ENCODE assay signal across 12 cellular contexts in genomic region chr7:76011437-76011836, GRCh38. TPM values are rescaled to one million over a fixed set of nuclear protein-coding genes. Genes with fewer than 3 reads are reported as not detected.
DNase-seq lines count a peak whose midpoint lies in the region; ATAC-seq lines count a peak whose summit lies in the region.
"Had no signal": no experiment of that assay in that cellular context is flagged by ENCODE, and none has a peak within 500 bp of the region (broad histone marks: within the 10 kb centered on the region; RNA-seq: fewer than 3 reads in every experiment).

No MANE protein-coding gene starts in this region.

- no peaks in the 10 kb centered on the region for H3K9me3 ChIP-seq in CD4-positive, CD25-positive, alpha-beta regulatory T cell (ENCODE audit: control insufficient read depth in 2 of 2, low read length in 2 of 2)

- no peak overlapping the region for H3K4me3 Mint-ChIP-seq in CD4-positive, CD25-positive, alpha-beta regulatory T cell
- H3K4me3 Mint-ChIP-seq in activated CD8-positive, alpha-beta memory T cell treated with anti-CD3 and anti-CD28 coated beads, Interleukin-2, amount 10 ng/mL, durations not matched to agents 7 days and 5 days: no peak overlapping the region

- H3K36me3 Mint-ChIP-seq in CD4-positive, CD25-positive, alpha-beta regulatory T cell: peaks cover 26% of the 10 kb centered on the region
- H3K36me3 Mint-ChIP-seq in activated CD8-positive, alpha-beta memory T cell treated with anti-CD3 and anti-CD28 coated beads, Interleukin-2, amount 10 ng/mL, durations not matched to agents 7 days and 5 days: peaks cover 30% of the 10 kb centered on the region

- no peak overlapping the region for H3K9ac ChIP-seq in rectal smooth muscle tissue (ENCODE audit: low read length)

- H3K36me3 ChIP-seq in CD4-positive, CD25-positive, alpha-beta regulatory T cell (ENCODE audit: control insufficient read depth, insufficient read depth, low read length): peaks cover 11% of the 10 kb centered on the region
- H3K36me3 ChIP-seq in rectal smooth muscle tissue (ENCODE audit: control insufficient read depth, insufficient read depth, low read length): peaks cover 2% of the 10 kb centered on the region

- peak overlapping the region in 2 of 3 donors; percentile 28 to 57 for H3K27ac Mint-ChIP-seq in CD4-positive, CD25-positive, alpha-beta regulatory T cell
- H3K27ac Mint-ChIP-seq in activated CD8-positive, alpha-beta memory T cell treated with anti-CD3 and anti-CD28 coated beads, Interleukin-2, amount 10 ng/mL, durations not matched to agents 7 days and 5 days: no peak overlapping the region

- no peak overlapping the region for H3K4me3 ChIP-seq in CD4-positive, CD25-positive, alpha-beta regulatory T cell (ENCODE audit: low read depth, low read length)
- H3K4me3 ChIP-seq in rectal smooth muscle tissue (ENCODE audit: low read length): no peak overlapping the region

- H3K4me1 ChIP-seq in CD4-positive, CD25-positive, alpha-beta regulatory T cell (ENCODE audit: control insufficient read depth, insufficient read depth, low read length, poor library complexity, severe bottlenecking): peaks cover 22% of the 10 kb centered on the region
- H3K4me1 ChIP-seq in rectal smooth muscle tissue (ENCODE audit: control insufficient read depth, insufficient read depth, low read length): peaks cover 4% of the 10 kb centered on the region

- intact Hi-C loops in left cardiac atrium (cut with DNase I): no loop called here

- H3K27me3 Mint-ChIP-seq in CD4-positive, CD25-positive, alpha-beta regulatory T cell: no peaks in the 10 kb centered on the region
- no peaks in the 10 kb centered on the region for H3K27me3 Mint-ChIP-seq in activated CD8-positive, alpha-beta memory T cell treated with anti-CD3 and anti-CD28 coated beads, Interleukin-2, amount 10 ng/mL, durations not matched to agents 7 days and 5 days

- CTCF ChIA-PET in activated CD8-positive, alpha-beta memory T cell treated with anti-CD3 and anti-CD28 coated beads, Interleukin-2, amount 10 ng/mL, durations not matched to agents 7 days and 5 days (lab: Charles Lee): interaction anchor here (0.5 to 1.9 kb wide), 4 partner anchors 9 to 158 kb away, joined by 3 to 16 read pairs (median 3); no protein-coding TSS in a partner anchor

- no peak for DNase-seq in CD4-positive, CD25-positive, alpha-beta regulatory T cell
- DNase-seq in amniotic epithelial cell (ENCODE audit: low read depth): peak; percentile 49
- DNase-seq in left cardiac atrium: peak; percentile 78
- DNase-seq in activated CD8-positive, alpha-beta memory T cell treated with anti-CD3 and anti-CD28 coated beads, Interleukin-2, amount 50 U/mL, for 4 hours: no peak
- DNase-seq in MV-4-11 (lab: John Stamatoyannopoulos, UW): no peak
- no peak for DNase-seq in activated CD8-positive, alpha-beta memory T cell treated with anti-CD3 and anti-CD28 coated beads, Interleukin-2, amount 10 ng/mL, durations not matched to agents 7 days and 5 days
- no peak for DNase-seq in SK-N-DZ (ENCODE audit: low spot score)
- DNase-seq: activated CD4-positive, alpha-beta T cell treated with anti-CD3 and anti-CD28 coated beads, Interleukin-2, amount 50 U/mL, for 4 hours; NCI-H2081 treated with DMSO at 0.1 percent for 48 hours; occipital lobe; SHP77 treated with DMSO at 0.1 percent for 48 hours had no signal

- peaks cover 4 to 30% (median 27%) of the 10 kb centered on the region in 4 donors for H3K4me1 Mint-ChIP-seq in CD4-positive, CD25-positive, alpha-beta regulatory T cell
- H3K4me1 Mint-ChIP-seq in activated CD8-positive, alpha-beta memory T cell treated with anti-CD3 and anti-CD28 coated beads, Interleukin-2, amount 10 ng/mL, durations not matched to agents 7 days and 5 days: peaks cover 25% of the 10 kb centered on the region

- ATAC-seq in CD4-positive, CD25-positive, alpha-beta regulatory T cell (ENCODE audit: low read depth in 2 of 2): no peak
- peak; percentile 85 to 94 for ATAC-seq in left cardiac atrium
- ATAC-seq in activated CD8-positive, alpha-beta memory T cell treated with anti-CD3 and anti-CD28 coated beads, Interleukin-2, amount 10 ng/mL, durations not matched to agents 7 days and 5 days: no peak

- H3K9me3 Mint-ChIP-seq in CD4-positive, CD25-positive, alpha-beta regulatory T cell: no peaks in the 10 kb centered on the region
- no peaks in the 10 kb centered on the region for H3K9me3 Mint-ChIP-seq in activated CD8-positive, alpha-beta memory T cell treated with anti-CD3 and anti-CD28 coated beads, Interleukin-2, amount 10 ng/mL, durations not matched to agents 7 days and 5 days (ENCODE audit: low read depth)

- H3K27ac ChIP-seq in CD4-positive, CD25-positive, alpha-beta regulatory T cell (ENCODE audit: insufficient read depth, low read length, poor library complexity, severe bottlenecking): no peak overlapping the region
- peak overlapping the region; percentile 68 for H3K27ac ChIP-seq in rectal smooth muscle tissue (ENCODE audit: low read depth, low read length)

- no peaks in the 10 kb centered on the region for H3K27me3 ChIP-seq in CD4-positive, CD25-positive, alpha-beta regulatory T cell (ENCODE audit: control insufficient read depth, insufficient read depth, low read length)
- H3K27me3 ChIP-seq in rectal smooth muscle tissue (ENCODE audit: control insufficient read depth, insufficient read depth, low read length): no peaks in the 10 kb centered on the region

RNA-seq across cellular contexts. Expression of gene TMEM120A, which starts 17.0 kb away (rescaled TPM):
- 51.5 TPM for total RNA-seq in CD4-positive, CD25-positive, alpha-beta regulatory T cell
- 10 to 100 TPM; 41.9 to 66.5 (median 62.1) TPM for polyA plus RNA-seq in CD4-positive, CD25-positive, alpha-beta regulatory T cell
- 10 to 100 TPM; 63.5 to 98.3 TPM for total RNA-seq in left cardiac atrium
- total RNA-seq in activated CD8-positive, alpha-beta memory T cell treated with anti-CD3 and anti-CD28 coated beads, Interleukin-2, amount 10 ng/mL, durations not matched to agents 7 days and 5 days: 10 to 100 TPM; 25.4 to 27.0 TPM
- polyA plus RNA-seq in SK-N-DZ (2014; cell fraction: cytosol; rRNA removed): 20.5 and 25.9 TPM in 2 replicates
- polyA plus RNA-seq in SK-N-DZ (2014; cell fraction: nucleus; rRNA removed): 30.2 and 33.7 TPM in 2 replicates

RNA-seq across cellular contexts. Expression of gene STYXL1, which starts 36.4 kb away (rescaled TPM):
- 16.8 TPM for total RNA-seq in CD4-positive, CD25-positive, alpha-beta regulatory T cell
- polyA plus RNA-seq in CD4-positive, CD25-positive, alpha-beta regulatory T cell: 10 to 100 TPM; 61.9 to 80.8 (median 64.6) TPM
- 10 to 100 TPM in 1 of 2 donors, 1 to 10 TPM in 1; 8.2 to 24.1 TPM for total RNA-seq in left cardiac atrium
- total RNA-seq in activated CD8-positive, alpha-beta memory T cell treated with anti-CD3 and anti-CD28 coated beads, Interleukin-2, amount 10 ng/mL, durations not matched to agents 7 days and 5 days: 10 to 100 TPM; 42.6 to 43.6 TPM
- polyA plus RNA-seq in SK-N-DZ (2014; cell fraction: cytosol; rRNA removed): 51.9 and 55.1 TPM in 2 replicates
- 29.8 and 30.9 TPM in 2 replicates for polyA plus RNA-seq in SK-N-DZ (2014; cell fraction: nucleus; rRNA removed)

RNA-seq across cellular contexts. Expression of gene MDH2, which starts 36.5 kb away (rescaled TPM):
- total RNA-seq in CD4-positive, CD25-positive, alpha-beta regulatory T cell: 70.6 TPM
- 100 to 1,000 TPM; 151 to 237 (median 178) TPM for polyA plus RNA-seq in CD4-positive, CD25-positive, alpha-beta regulatory T cell
- total RNA-seq in left cardiac atrium: 100 to 1,000 TPM; 339 to 374 TPM
- 100 to 1,000 TPM; 186 to 230 TPM for total RNA-seq in activated CD8-positive, alpha-beta memory T cell treated with anti-CD3 and anti-CD28 coated beads, Interleukin-2, amount 10 ng/mL, durations not matched to agents 7 days and 5 days
- 87.2 and 104 TPM in 2 replicates for polyA plus RNA-seq in SK-N-DZ (2014; cell fraction: cytosol; rRNA removed)
- 57.5 and 74.9 TPM in 2 replicates for polyA plus RNA-seq in SK-N-DZ (2014; cell fraction: nucleus; rRNA removed)

Comparison
In these comparisons a context has a peak if more than half of its experiments do, and no peak if none do; other contexts are left out.
1. ATAC-seq: peak in left cardiac atrium (2 of 2); none in CD4-positive, CD25-positive, alpha-beta regulatory T cell (0 of 2) and activated CD8-positive, alpha-beta memory T cell treated with anti-CD3 and anti-CD28 coated beads, Interleukin-2, amount 10 ng/mL, durations not matched to agents 7 days and 5 days (single experiment).
2. DNase-seq: peak in amniotic epithelial cell (single experiment) and left cardiac atrium (single experiment); none in CD4-positive, CD25-positive, alpha-beta regulatory T cell (0 of 3), activated CD8-positive, alpha-beta memory T cell treated with anti-CD3 and anti-CD28 coated beads, Interleukin-2, amount 50 U/mL, for 4 hours (single experiment), MV-4-11 (single experiment), activated CD8-positive, alpha-beta memory T cell treated with anti-CD3 and anti-CD28 coated beads, Interleukin-2, amount 10 ng/mL, durations not matched to agents 7 days and 5 days (single experiment) and SK-N-DZ (single experiment).